Comparison of ENCODE assay signal across 2 cellular contexts in genomic region chr6:166621114-166621540, GRCh38.
TF ChIP-seq lines count a peak whose summit lies in the region.

No MANE protein-coding gene starts in this region.

TF ChIP-seq in SK-N-SH, 30 proteins besides CTCF, POLR2A, EP300 and RAD21 (continued from another document):
- no peak for TF ChIP-seq MAX (IDR thresholded peaks at IDR 0.05; ENCODE audit: low read depth)
- peak; percentile 58 for TF ChIP-seq CHD2 (IDR thresholded peaks at IDR 0.05; ENCODE audit: low read length, partially characterized antibody)
- TF ChIP-seq RCOR1 (IDR thresholded peaks at IDR 0.05; ENCODE audit: low read length) = peak; percentile 28; the same call in 1 of the 2 replicates
- TF ChIP-seq RXRA (IDR thresholded peaks at IDR 0.05; ENCODE audit: borderline replicate concordance, low read depth) = no peak
- TF ChIP-seq FOXJ3 (CRISPR knock-in tag; IDR thresholded peaks at IDR 0.05) = 0 out of 2 replicates have a peak, but pooled peaks have one; percentile 42

TF ChIP-seq in SK-N-SH treated with all-trans-retinoic acid at 6 μM for 48 hours, 23 proteins besides CTCF, POLR2A, EP300 and RAD21:
- TF ChIP-seq TSHZ2 (CRISPR knock-in tag; IDR thresholded peaks at IDR 0.05) = no peak
- no peak for TF ChIP-seq CSRNP3 (CRISPR knock-in tag; IDR thresholded peaks at IDR 0.05)
